10 cellular contexts compared by ENCODE assay signal in the genomic region with DNA sequence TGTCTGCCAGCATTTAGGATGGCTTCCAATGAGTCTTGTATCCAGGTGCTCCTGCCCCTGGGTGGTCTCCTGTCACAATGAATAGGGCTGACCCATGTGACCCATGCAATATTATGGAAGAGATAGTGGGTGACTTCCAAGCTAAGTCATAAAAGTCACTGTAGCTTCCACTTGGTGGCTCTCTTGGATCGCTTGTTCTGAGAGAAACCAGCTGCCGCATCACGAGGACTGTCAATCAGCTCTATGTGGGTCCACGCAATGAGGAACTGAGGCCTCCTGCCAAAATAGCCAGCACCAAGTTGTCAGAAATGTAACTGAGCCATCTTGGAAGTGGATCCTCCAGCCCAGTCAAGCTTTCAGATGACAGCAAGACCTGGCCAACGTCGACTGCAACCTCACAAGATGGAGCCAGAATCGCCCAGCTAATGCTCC. TPM values are rescaled to one million over a fixed set of nuclear protein-coding genes. Genes with fewer than 3 reads are reported as not detected.
DNase-seq lines count a peak whose midpoint lies in the region; ATAC-seq, FAIRE-seq and TF ChIP-seq lines count a peak whose summit lies in the region.
"Had no signal": no experiment of that assay in that cellular context is flagged by ENCODE, and none has a peak within 500 bp of the region (broad histone marks: within the 10 kb centered on the region; RNA-seq: fewer than 3 reads in every experiment).

No MANE protein-coding gene starts in this region.

- H3K9ac ChIP-seq in colonic mucosa (ENCODE audit: low read depth in 2 of 2, low read length in 2 of 2): no peak overlapping the region

- peak; percentile 1 for DNase-seq in NCI-H1105 treated with DMSO at 0.1 percent for 48 hours (lab: John Stamatoyannopoulos, UW)
- no peak for DNase-seq in NCI-H1105 (lab: John Stamatoyannopoulos, UW)
- DNase-seq in NCI-H82 treated with DMSO at 0.1 percent for 48 hours (lab: John Stamatoyannopoulos, UW; ENCODE audit: unreplicated experiment): peak; percentile 28
- peak; percentile 74 for DNase-seq in colonic mucosa
- DNase-seq in mucosa of descending colon: peak in 2 of 3 donors; percentile 55 to 75
- no peak for DNase-seq in H54 (ENCODE audit: insufficient read length, low spot score)
- no peak for DNase-seq in NCI-H2227 (lab: John Stamatoyannopoulos, UW; ENCODE audit: unreplicated experiment)

- no peak for TF ChIP-seq POLR2A in H54 (IDR thresholded peaks at IDR 0.05; ENCODE audit: low read depth, low read length)

- H3K4me1 ChIP-seq in colonic mucosa: peaks cover 4% of the 10 kb centered on the region
- peaks cover 27% of the 10 kb centered on the region for H3K4me1 ChIP-seq in mucosa of descending colon (ENCODE audit: low read depth)

- ATAC-seq in mucosa of descending colon (peak; percentile 67), HG03025 (IDR thresholded peaks at IDR 0.05; ENCODE audit: low FRiP score, unreplicated experiment) (no peak)

- H3K4me3 ChIP-seq in colonic mucosa: no peak overlapping the region
- no peak overlapping the region for H3K4me3 ChIP-seq in mucosa of descending colon

- H3K9me3 ChIP-seq in colonic mucosa (no peaks in the 10 kb centered on the region), mucosa of descending colon (no peaks in the 10 kb centered on the region)

- peak overlapping the region; percentile 30 for H3K27ac ChIP-seq in colonic mucosa

- TF ChIP-seq CTCF in colonic mucosa (IDR thresholded peaks at IDR 0.05) (peak; percentile 31), mucosa of descending colon (IDR thresholded peaks at IDR 0.05) (no peak)

- FAIRE-seq in H54 (lab: Jason Lieb, UNC): no peak
- FAIRE-seq: TTC549 had no signal

- intact Hi-C loops in colonic mucosa (cut with DNase I) (loop anchor here (5.0 kb wide), 1 partner anchor 114 kb away; no protein-coding TSS in a partner anchor), mucosa of descending colon (cut with DNase I, micrococcal nuclease) (loop anchor here in 1 of 2 donors (5.0 kb wide), 1 partner anchor 114 kb away; no protein-coding TSS in a partner anchor)

- H3K27me3 ChIP-seq in colonic mucosa: no peaks in the 10 kb centered on the region

- H3K36me3 ChIP-seq in colonic mucosa: no peaks in the 10 kb centered on the region
- no peaks in the 10 kb centered on the region for H3K36me3 ChIP-seq in mucosa of descending colon (ENCODE audit: low read depth)

RNA-seq across cellular contexts. Expression of gene MATN4, which starts 14.9 kb away (rescaled TPM):
- total RNA-seq in colonic mucosa (under 1 TPM in 1 of 2 donors, not detected in 1; 0.47 TPM), mucosa of descending colon (under 1 TPM in 2 of 3 donors, not detected in 1; 0.17 to 0.22 TPM)
- total RNA-seq: neural crest cell had no signal

RNA-seq across cellular contexts. Expression of gene RBPJL, which starts 16.3 kb away (rescaled TPM):
- total RNA-seq in colonic mucosa: under 1 TPM in 1 of 2 donors, not detected in 1; 0.74 TPM
- total RNA-seq in mucosa of descending colon: not detected
- total RNA-seq: neural crest cell had no signal

RNA-seq across cellular contexts. Expression of gene SDC4, which starts 25.3 kb away (rescaled TPM):
- total RNA-seq in colonic mucosa (100 to 1,000 TPM in 1 of 2 donors, 10 to 100 TPM in 1; 70.9 to 146 TPM), mucosa of descending colon (100 to 1,000 TPM; 114 to 145 (median 122) TPM)

RNA-seq across cellular contexts. Expression of gene SYS1, which starts 40.0 kb away (rescaled TPM):
- 10 to 100 TPM; 24.4 to 27.7 TPM for total RNA-seq in colonic mucosa
- 10 to 100 TPM; 37.2 to 41.7 (median 39.9) TPM for total RNA-seq in mucosa of descending colon

RNA-seq across cellular contexts. Expression of gene TP53TG5, which starts 55.2 kb away (rescaled TPM):
- total RNA-seq in colonic mucosa (1 to 10 TPM in 1 of 2 donors, under 1 TPM in 1; 0.40 to 1.0 TPM), mucosa of descending colon (1 to 10 TPM; 1.4 to 2.1 (median 1.6) TPM)
- total RNA-seq: neural crest cell had no signal

Comparison
In these comparisons a context has a peak if more than half of its experiments do, and no peak if none do; other contexts are left out.
1. DNase-seq: peak in NCI-H1105 treated with DMSO at 0.1 percent for 48 hours (single experiment), NCI-H82 treated with DMSO at 0.1 percent for 48 hours (single experiment), colonic mucosa (single experiment) and mucosa of descending colon (2 of 3); none in NCI-H1105 (single experiment), H54 (single experiment) and NCI-H2227 (single experiment).